Comparison of ENCODE assay signal across 16 cellular contexts in genomic region chr16:78094166-78094565, GRCh38. TPM values are rescaled to one million over a fixed set of nuclear protein-coding genes. Genes with fewer than 3 reads are reported as not detected.
DNase-seq lines count a peak whose midpoint lies in the region; ATAC-seq and TF ChIP-seq lines count a peak whose summit lies in the region.
"Had no signal": no experiment of that assay in that cellular context is flagged by ENCODE, and none has a peak within 500 bp of the region (broad histone marks: within the 10 kb centered on the region; RNA-seq: fewer than 3 reads in every experiment).

No MANE protein-coding gene starts in this region.

- no peak for ATAC-seq in GM18868 (IDR thresholded peaks at IDR 0.05; ENCODE audit: unreplicated experiment)
- ATAC-seq: activated T-cell treated with anti-CD3 and anti-CD28 coated beads, Interleukin-2, amount 50 U/mL, for 4 hours; heart right ventricle; mucosa of descending colon had no signal

- TF ChIP-seq CTCF in AG04450 (IDR thresholded peaks at IDR 0.05; ENCODE audit: low read depth, low read length) = peak; percentile 14; the same call in 1 of the 2 replicates
- TF ChIP-seq CTCF in GM13977 (IDR thresholded peaks at IDR 0.05; ENCODE audit: extremely low read depth, insufficient read depth, missing control alignments) = peak; percentile 6

- H3K27ac ChIP-seq in AG04450 (ENCODE audit: low read depth, low read length) = no peak overlapping the region
- H3K27ac ChIP-seq: BLaER1, heart right ventricle had no signal

- CTCF ChIA-PET in AG04450 (lab: Charles Lee) = interaction anchor here (0.7 kb wide), 1 partner anchor 422 kb away, joined by 3 read pairs; no protein-coding TSS in a partner anchor

- POLR2A ChIA-PET in AG04450 (lab: Yijun Ruan, JAX) = no interaction called here

- in situ Hi-C loops in GM13977 (cut with MboI; ENCODE audit: low pct_unique_long_range_greater_than_20kb, low sequenced_read_pairs, unreplicated experiment) = no loop called here

- H3K4me3 ChIP-seq in AG04450 (ENCODE audit: low read depth, low read length) = no peak overlapping the region
- H3K4me3 ChIP-seq: BLaER1, heart right ventricle, mucosa of descending colon had no signal

- H3K27me3 ChIP-seq in AG04450 (ENCODE audit: control insufficient read depth, insufficient read depth, low read length) = peaks cover 4% of the 10 kb centered on the region
- H3K27me3 ChIP-seq: BLaER1 had no signal

- DNase-seq in AG04450 (ENCODE audit: low read depth, low spot score) (no peak), GM13977 (ENCODE audit: low spot score) (no peak), OCI-M1 (lab: John Stamatoyannopoulos, UW) (peak; percentile 14), fibroblast of peridontal ligament (ENCODE audit: extremely low read depth) (peak; percentile 4), foreskin melanocyte (no peak)
- DNase-seq in activated naive CD4-positive, alpha-beta T cell treated with Interleukin-2 at 50 U/mL for 16 hours = no peak
- DNase-seq: activated CD4-positive, alpha-beta T cell treated with anti-CD3 and anti-CD28 coated beads, Interleukin-2, amount 50 U/mL, for 1 hour; activated T-cell treated with anti-CD3 and anti-CD28 coated beads, Interleukin-2, amount 50 U/mL, for 4 hours; central memory CD4-positive, alpha-beta T cell; EL; heart right ventricle; kidney glomerular epithelial cell; mucosa of descending colon; RPMI8226 had no signal

- H3K9me3 ChIP-seq in AG04450 (ENCODE audit: control insufficient read depth, insufficient read depth, low read length) = no peaks in the 10 kb centered on the region
- H3K9me3 ChIP-seq: heart right ventricle, mucosa of descending colon had no signal

RNA-seq across cellular contexts. Expression of gene WWOX, which starts 5.3 kb away (rescaled TPM):
- polyA plus RNA-seq in AG04450 (2011; rRNA removed) = 2.1 TPM in 2 replicates
- polyA minus RNA-seq in AG04450 (2011; rRNA and poly(A)+ RNA removed) = 1.3 and 2.5 TPM in 2 replicates

Comparison
In these comparisons a context has a peak if more than half of its experiments do, and no peak if none do; other contexts are left out.
1. DNase-seq: peak in OCI-M1 (single experiment) and fibroblast of peridontal ligament (single experiment); none in AG04450 (single experiment), GM13977 (single experiment), activated naive CD4-positive, alpha-beta T cell treated with Interleukin-2 at 50 U/mL for 16 hours (single experiment) and foreskin melanocyte (single experiment).